In genomic region chr1:87408665-87409248, GRCh38 we compare ENCODE assay signal across 26 cellular contexts.
"Had no signal": no experiment of that assay in that cellular context is flagged by ENCODE, and none has a peak within 500 bp of the region (broad histone marks: within the 10 kb centered on the region; RNA-seq: fewer than 3 reads in every experiment).

No MANE protein-coding gene starts in this region.

- H3K9me3 ChIP-seq: lower lobe of right lung, pancreas, prostate gland, sigmoid colon, spleen, tibial nerve, uterus had no signal

- H3K36me3 ChIP-seq: lower lobe of right lung, pancreas, prostate gland, sigmoid colon, spleen, tibial nerve, uterus had no signal

- FAIRE-seq: keratinocyte, pancreas, small intestine had no signal

- H3K4me1 ChIP-seq: lower lobe of right lung, pancreas, prostate gland, spleen, uterus had no signal

- ATAC-seq: left cardiac atrium; left lobe of liver; left ventricle myocardium superior; lower lobe of right lung; naive thymus-derived CD8-positive, alpha-beta T cell; pancreas; right cardiac atrium; stimulated activated effector memory CD8-positive, alpha-beta T cell treated with anti-CD3 and anti-CD28 coated beads, Interleukin-12 subunit alpha, Interleukin-12 subunit beta, amount 100 ng/mL, for 72 hours; stimulated activated naive CD8-positive, alpha-beta T cell treated with anti-CD3 and anti-CD28 coated beads, Interleukin-15, amount 100 ng/mL, for 72 hours had no signal

- DNase-seq: hippocampal formation; kidney glomerular epithelial cell; left cardiac atrium; left ventricle myocardium superior; lower lobe of right lung; mammary epithelial cell; mesenchymal stem cell; naive thymus-derived CD8-positive, alpha-beta T cell; nucleus accumbens; pancreas; posterior cingulate gyrus; retina; right cardiac atrium; sigmoid colon; small intestine; spleen; stimulated activated CD4-positive, alpha-beta T cell treated with anti-CD3 and anti-CD28 coated beads, Interleukin-4, amount 100 ng/mL, for 24 hours; stimulated activated naive CD4-positive, alpha-beta T cell treated with Interleukin-2 at 50 U/mL for 16 hours; stimulated activated naive CD8-positive, alpha-beta T cell treated with anti-CD3 and anti-CD28 coated beads, Interleukin-15, amount 100 ng/mL, for 72 hours; substantia nigra; uterus had no signal

- H3K4me3 ChIP-seq: lower lobe of right lung, pancreas, prostate gland, sigmoid colon, spleen, tibial nerve, uterus had no signal

- H3K27ac ChIP-seq: lower lobe of right lung, pancreas, prostate gland, sigmoid colon, spleen, tibial nerve, uterus had no signal

- H3K27me3 ChIP-seq: pancreas, sigmoid colon, spleen, tibial nerve, uterus had no signal
